In genomic region chrX:13764284-13764683, GRCh38 we compare ENCODE assay signal across 1 cellular context.
TF ChIP-seq lines count a peak whose summit lies in the region.

No MANE protein-coding gene starts in this region.

TF ChIP-seq in GM12878, 131 proteins besides CTCF, POLR2A, EP300 and RAD21:
- TF ChIP-seq SPI1 (IDR thresholded peaks at IDR 0.05; ENCODE audit: borderline replicate concordance, insufficient read depth, low read depth, low read length) (peak; percentile 82), HDAC6 (IDR thresholded peaks at IDR 0.05; ENCODE audit: unreplicated experiment) (no peak), MTA3 (IDR thresholded peaks at IDR 0.05; ENCODE audit: borderline replicate concordance, low read length) (no peak), EED (IDR thresholded peaks at IDR 0.05; ENCODE audit: low read depth) (0 out of 2 replicates have a peak, but pooled peaks have one; percentile 20)
- TF ChIP-seq, protein P1, sequence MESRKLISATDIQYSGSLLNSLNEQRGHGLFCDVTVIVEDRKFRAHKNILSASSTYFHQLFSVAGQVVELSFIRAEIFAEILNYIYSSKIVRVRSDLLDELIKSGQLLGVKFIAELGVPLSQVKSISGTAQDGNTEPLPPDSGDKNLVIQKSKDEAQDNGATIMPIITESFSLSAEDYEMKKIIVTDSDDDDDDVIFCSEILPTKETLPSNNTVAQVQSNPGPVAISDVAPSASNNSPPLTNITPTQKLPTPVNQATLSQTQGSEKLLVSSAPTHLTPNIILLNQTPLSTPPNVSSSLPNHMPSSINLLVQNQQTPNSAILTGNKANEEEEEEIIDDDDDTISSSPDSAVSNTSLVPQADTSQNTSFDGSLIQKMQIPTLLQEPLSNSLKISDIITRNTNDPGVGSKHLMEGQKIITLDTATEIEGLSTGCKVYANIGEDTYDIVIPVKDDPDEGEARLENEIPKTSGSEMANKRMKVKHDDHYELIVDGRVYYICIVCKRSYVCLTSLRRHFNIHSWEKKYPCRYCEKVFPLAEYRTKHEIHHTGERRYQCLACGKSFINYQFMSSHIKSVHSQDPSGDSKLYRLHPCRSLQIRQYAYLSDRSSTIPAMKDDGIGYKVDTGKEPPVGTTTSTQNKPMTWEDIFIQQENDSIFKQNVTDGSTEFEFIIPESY (IDR thresholded peaks at IDR 0.05) = no peak
